16 cellular contexts compared by ENCODE assay signal in the genomic region with DNA sequence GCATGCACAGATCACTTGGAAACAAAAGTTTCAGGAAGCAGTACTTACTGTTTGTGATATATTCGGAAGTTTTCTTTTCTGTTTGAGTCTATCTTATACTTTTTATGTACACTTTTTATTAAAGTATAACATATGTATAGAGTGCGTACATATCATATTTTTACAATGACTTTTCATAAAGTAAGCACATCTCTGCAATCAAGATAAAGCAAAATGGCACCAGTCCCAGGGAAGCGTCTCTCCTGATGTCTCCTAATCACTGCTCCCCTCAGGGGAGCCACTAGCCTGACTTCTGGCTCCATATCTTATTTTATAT.
"Had no signal": no experiment of that assay in that cellular context is flagged by ENCODE, and none has a peak within 500 bp of the region (broad histone marks: within the 10 kb centered on the region; RNA-seq: fewer than 3 reads in every experiment).

No MANE protein-coding gene starts in this region.

- H3K4me3 ChIP-seq: cardiac muscle cell, dorsolateral prefrontal cortex, gastroesophageal sphincter, heart right ventricle, right atrium auricular region, skin epidermis, testis had no signal

- H3K27me3 ChIP-seq: cardiac muscle cell, dorsolateral prefrontal cortex, gastroesophageal sphincter, heart right ventricle, right atrium auricular region, testis had no signal

- ATAC-seq: gastroesophageal sphincter; heart right ventricle; stimulated activated memory B cell treated with anti-CD40 and anti-IgM and Interleukin-4, amounts not matched to agents 10 μg/mL and 1 μg/mL and 100 μg/mL, for 72 hours had no signal

- H3K36me3 ChIP-seq: cardiac muscle cell, gastroesophageal sphincter, right atrium auricular region had no signal

- H3K27ac Mint-ChIP-seq: nephron; stimulated activated memory B cell treated with anti-CD40 and anti-IgM and Interleukin-4, amounts not matched to agents 10 μg/mL and 1 μg/mL and 100 μg/mL, for 72 hours had no signal

- H3K27ac ChIP-seq: cardiac muscle cell, gastroesophageal sphincter, skin epidermis, testis had no signal

- H3K9me3 Mint-ChIP-seq: activated T-helper 1 cell treated with anti-CD3 and anti-CD28 coated beads, Interleukin-12 subunit alpha, Interleukin-12 subunit beta, Interleukin-2, Interleukin-4 antibody, amounts not matched to agents 30 ng/mL and 10 ng/mL and 1 ng/mL, durations not matched to agents 14 hours and 24 hours and 36 hours; endodermal cell; nephron; stimulated activated memory B cell treated with anti-CD40 and anti-IgM and Interleukin-4, amounts not matched to agents 10 μg/mL and 1 μg/mL and 100 μg/mL, for 72 hours had no signal

- H3K4me3 Mint-ChIP-seq: activated naive CD8-positive, alpha-beta T cell; activated T-helper 1 cell treated with anti-CD3 and anti-CD28 coated beads, Interleukin-12 subunit alpha, Interleukin-12 subunit beta, Interleukin-2, Interleukin-4 antibody, amounts not matched to agents 30 ng/mL and 10 ng/mL and 1 ng/mL, durations not matched to agents 14 hours and 24 hours and 36 hours; endodermal cell; nephron; stimulated activated memory B cell treated with anti-CD40 and anti-IgM and Interleukin-4, amounts not matched to agents 10 μg/mL and 1 μg/mL and 100 μg/mL, for 72 hours had no signal

- H3K9me3 ChIP-seq: gastroesophageal sphincter, heart right ventricle, right atrium auricular region, testis had no signal

- DNase-seq: activated CD4-positive, alpha-beta T cell treated with anti-CD3 and anti-CD28 coated beads, Interleukin-2, amount 50 U/mL, for 4 hours; amygdala; dorsolateral prefrontal cortex; endodermal cell; heart right ventricle; midbrain; stimulated activated CD4-positive, alpha-beta T cell treated with anti-CD3 and anti-CD28 coated beads, Interleukin-15, amount 100 ng/mL, for 24 hours; testis had no signal
